Comparison of ENCODE assay signal across 17 cellular contexts in the genomic region with DNA sequence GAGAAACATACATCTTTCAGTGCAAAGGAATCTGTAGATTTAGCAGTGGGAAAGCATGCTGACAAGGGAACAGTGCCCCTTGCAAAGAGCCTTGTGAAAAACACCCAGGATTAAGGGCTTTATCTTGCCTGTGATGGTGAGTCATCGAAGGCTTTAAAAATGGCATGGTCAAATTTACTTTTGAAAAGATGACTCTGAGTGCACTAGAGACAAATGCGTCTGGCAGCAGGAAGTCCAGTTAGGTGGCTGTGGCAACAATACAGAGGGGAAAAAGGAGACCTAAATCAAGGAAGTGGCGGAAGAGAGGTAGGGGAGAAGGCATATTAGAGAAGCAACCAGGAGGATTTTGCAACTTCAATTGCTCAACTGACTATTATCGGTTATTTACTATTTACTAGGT.
DNase-seq lines count a peak whose midpoint lies in the region; ATAC-seq and TF ChIP-seq lines count a peak whose summit lies in the region.
"Had no signal": no experiment of that assay in that cellular context is flagged by ENCODE, and none has a peak within 500 bp of the region (broad histone marks: within the 10 kb centered on the region; RNA-seq: fewer than 3 reads in every experiment).

No MANE protein-coding gene starts in this region.

- no peak for TF ChIP-seq CTCF in choroid plexus epithelial cell (conservative IDR thresholded peaks at IDR 0.05; ENCODE audit: low read depth, low read length)

- H3K9me3 ChIP-seq in neuronal stem cell (replicated peaks in 1 of 2; ENCODE audit: control insufficient read depth in 2 of 2, insufficient read depth in 1 of 2, low read depth in 1 of 2, low read length in 2 of 2): no peaks in the 10 kb centered on the region
- H3K9me3 ChIP-seq: tibial nerve had no signal

- no peak overlapping the region for H3K9ac ChIP-seq in neuronal stem cell (ENCODE audit: low read depth, low read length, poor library complexity)

- H2BK15ac ChIP-seq in neuronal stem cell (ENCODE audit: low read length): no peak overlapping the region

- H3K27me3 ChIP-seq in neuronal stem cell (ENCODE audit: control insufficient read depth in 3 of 3, insufficient read depth in 3 of 3, low read depth in 1 of 3, low read length in 3 of 3): no peaks in the 10 kb centered on the region
- H3K27me3 ChIP-seq: tibial nerve had no signal

- peaks cover 4 to 5% of the 10 kb centered on the region in 2 donors for H3K4me1 ChIP-seq in neuronal stem cell (ENCODE audit: control insufficient read depth in 2 of 2, insufficient read depth in 1 of 2, low read depth in 1 of 2, low read length in 2 of 2)
- H3K4me1 ChIP-seq: tibial nerve had no signal

- DNase-seq in NCI-H146 treated with DMSO at 0.1 percent for 48 hours (lab: John Stamatoyannopoulos, UW; ENCODE audit: unreplicated experiment) (peak; percentile 0), NCI-H146 (lab: John Stamatoyannopoulos, UW) (no peak), NOMO-1 treated with DMSO at 0.1 percent for 48 hours (lab: John Stamatoyannopoulos, UW; ENCODE audit: unreplicated experiment) (peak; percentile 90), choroid plexus epithelial cell (ENCODE audit: low read depth) (peak; percentile 56), neuronal stem cell (ENCODE audit: low spot score) (peak; percentile 30), hepatic stellate cell (ENCODE audit: low spot score) (no peak), HT-29 (ENCODE audit: low spot score) (no peak)
- DNase-seq: caudate nucleus, erythroblast, kidney, nephron progenitor cell, SIG-M5 had no signal

- peak overlapping the region; percentile 59 for H2AFZ ChIP-seq in neuronal stem cell (ENCODE audit: low read length)

- no peaks in the 10 kb centered on the region for H3K79me1 ChIP-seq in neuronal stem cell (ENCODE audit: low read depth, low read length)

- H2BK5ac ChIP-seq in neuronal stem cell (ENCODE audit: low read length): no peak overlapping the region

- H3K36me3 ChIP-seq in neuronal stem cell (replicated peaks in 1 of 2; ENCODE audit: control insufficient read depth in 2 of 2, insufficient read depth in 2 of 2, low read length in 2 of 2): no peaks in the 10 kb centered on the region
- H3K36me3 ChIP-seq: tibial nerve had no signal

- H2AK5ac ChIP-seq in neuronal stem cell (ENCODE audit: low read depth, low read length): no peak overlapping the region

- H3K27ac ChIP-seq in neuronal stem cell (replicated peaks; ENCODE audit: low read length): peak overlapping the region; percentile 12
- H3K27ac ChIP-seq: skin epidermis, tibial nerve had no signal

- ATAC-seq in GM21576 (IDR thresholded peaks at IDR 0.05; ENCODE audit: unreplicated experiment): no peak
- ATAC-seq: activated CD4-positive, CD25-positive, alpha-beta regulatory T cell treated with anti-CD3 and anti-CD28 coated beads, Interleukin-2, amount 50 U/mL, for 24 hours; HCT116 had no signal

- H3K18ac ChIP-seq in neuronal stem cell (ENCODE audit: low read length): no peak overlapping the region

- H3K4me2 ChIP-seq in neuronal stem cell (ENCODE audit: insufficient read depth, low read length, poor library complexity, severe bottlenecking): no peak overlapping the region

- no peak overlapping the region for H3K4ac ChIP-seq in neuronal stem cell (ENCODE audit: low read length)

- H3K14ac ChIP-seq in neuronal stem cell (ENCODE audit: low read length): no peak overlapping the region

- no peak overlapping the region for H2BK120ac ChIP-seq in neuronal stem cell (ENCODE audit: low read depth, low read length)

- no peak overlapping the region for H2BK12ac ChIP-seq in neuronal stem cell (ENCODE audit: low read length)

- H3K4me3 ChIP-seq in choroid plexus epithelial cell (ENCODE audit: low read depth, low read length): no peak overlapping the region
- no peak overlapping the region for H3K4me3 ChIP-seq in neuronal stem cell (ENCODE audit: low read length in 2 of 2)
- H3K4me3 ChIP-seq: skin epidermis, tibial nerve had no signal

- no peak overlapping the region for H4K8ac ChIP-seq in neuronal stem cell (ENCODE audit: low read depth, low read length)

- no peak overlapping the region for H3K23ac ChIP-seq in neuronal stem cell (ENCODE audit: low read depth, low read length, poor library complexity)

- WGBS in neuronal stem cell (ENCODE audit: extremely low coverage in 2 of 2, insufficient read length in 2 of 2, insufficient replicate concordance in 1 of 2), 2 donors: no CpG with 5 or more reads among the region's 4 CpGs

- no peak overlapping the region for H4K91ac ChIP-seq in neuronal stem cell (ENCODE audit: low read depth, low read length, poor library complexity)

Comparison
In these comparisons a context has a peak if more than half of its experiments do, and no peak if none do; other contexts are left out.
1. DNase-seq: peak in NCI-H146 treated with DMSO at 0.1 percent for 48 hours (single experiment), NOMO-1 treated with DMSO at 0.1 percent for 48 hours (single experiment), choroid plexus epithelial cell (single experiment) and neuronal stem cell (single experiment); none in NCI-H146 (single experiment), hepatic stellate cell (single experiment) and HT-29 (single experiment).